In genomic region chr3:122458992-122459391, GRCh38 we compare ENCODE assay signal across 8 cellular contexts. TPM values are rescaled to one million over a fixed set of nuclear protein-coding genes. Genes with fewer than 3 reads are reported as not detected.
DNase-seq lines count a peak whose midpoint lies in the region; ATAC-seq, FAIRE-seq and TF ChIP-seq lines count a peak whose summit lies in the region.

No MANE protein-coding gene starts in this region.

- DNase-seq in cardiac muscle cell (ENCODE audit: low read depth in 1 of 2, low spot score in 1 of 2), result peak; percentile 29 to 75
- DNase-seq in cardiac septum (ENCODE audit: low spot score), result no peak
- DNase-seq in Peyer's patch, result no peak
- DNase-seq in frontal cortex (ENCODE audit: low spot score in 2 of 2), result no peak
- DNase-seq in type B pancreatic cell (ENCODE audit: extremely low spot score, unreplicated experiment), result no peak
- no peak for DNase-seq in NCI-H526 treated with DMSO at 0.1 percent for 48 hours (lab: John Stamatoyannopoulos, UW)
- no peak for DNase-seq in ovary

- FAIRE-seq in frontal cortex (lab: Jason Lieb, UNC), result peak; percentile 13

- ATAC-seq in HG03039 (IDR thresholded peaks at IDR 0.05; ENCODE audit: unreplicated experiment), result no peak

- H3K36me3 Mint-ChIP-seq in type B pancreatic cell, result peaks cover 14% of the 10 kb centered on the region

- H3K4me3 ChIP-seq in cardiac muscle cell (no peak overlapping the region), Peyer's patch (no peak overlapping the region), ovary (no peak overlapping the region)

- no peak for TF ChIP-seq POLR2A in Peyer's patch (IDR thresholded peaks at IDR 0.05)
- TF ChIP-seq POLR2A in ovary (IDR thresholded peaks at IDR 0.05), result no peak

- no peaks in the 10 kb centered on the region for H3K9me3 ChIP-seq in cardiac muscle cell (ENCODE audit: low read depth)
- H3K9me3 ChIP-seq in Peyer's patch, result no peaks in the 10 kb centered on the region
- H3K9me3 ChIP-seq in ovary, result no peaks in the 10 kb centered on the region

- H3K27ac ChIP-seq in cardiac muscle cell (no peak overlapping the region), Peyer's patch (no peak overlapping the region), ovary (no peak overlapping the region)

- TF ChIP-seq EP300 in ovary (IDR thresholded peaks at IDR 0.05), result no peak

- no peaks in the 10 kb centered on the region for H3K4me1 Mint-ChIP-seq in type B pancreatic cell (ENCODE audit: unreplicated experiment)

- H3K36me3 ChIP-seq in cardiac muscle cell (peaks cover 39% of the 10 kb centered on the region), Peyer's patch (peaks cover 0 to 66% (median 0%) of the 10 kb centered on the region in 3 donors), ovary (no peaks in the 10 kb centered on the region)

- H3K27me3 Mint-ChIP-seq in type B pancreatic cell, result no peaks in the 10 kb centered on the region

- TF ChIP-seq CTCF in cardiac muscle cell (IDR thresholded peaks at IDR 0.05; ENCODE audit: low read depth, low read length) (peak; percentile 53), Peyer's patch (IDR thresholded peaks at IDR 0.05) (peak in 4 of 6 experiments; percentile 19 to 44 (median 40)), type B pancreatic cell (conservative IDR thresholded peaks at IDR 0.05) (peak; percentile 68), ovary (IDR thresholded peaks at IDR 0.05) (peak in 1 of 3 donors; percentile 11)

- no peak overlapping the region for H3K27ac Mint-ChIP-seq in type B pancreatic cell

- no peaks in the 10 kb centered on the region for H3K4me1 ChIP-seq in cardiac muscle cell (ENCODE audit: low read depth)
- no peaks in the 10 kb centered on the region for H3K4me1 ChIP-seq in Peyer's patch
- no peaks in the 10 kb centered on the region for H3K4me1 ChIP-seq in ovary (ENCODE audit: insufficient read depth)

- H3K9me3 Mint-ChIP-seq in type B pancreatic cell, result no peaks in the 10 kb centered on the region

- intact Hi-C loops in cardiac septum (cut with DNase I), result loop anchor here (5.0 kb wide), 1 partner anchor 223 kb away; the partner anchor contains the start of gene PARP14
- intact Hi-C loops in ovary (cut with DNase I), result no loop called here

- no peaks in the 10 kb centered on the region for H3K27me3 ChIP-seq in cardiac muscle cell
- H3K27me3 ChIP-seq in Peyer's patch, result no peaks in the 10 kb centered on the region
- H3K27me3 ChIP-seq in ovary, result no peaks in the 10 kb centered on the region

- no peak overlapping the region for H3K4me3 Mint-ChIP-seq in type B pancreatic cell

- WGBS in ovary, 3 donors, result 47 to 53% (median 52%) methylated on average over 4 of the region's 4 CpGs

RNA-seq across cellular contexts. Expression of gene WDR5B, which starts 43.1 kb away (rescaled TPM):
- total RNA-seq in cardiac muscle cell, result 3.1 and 4.9 TPM in 2 replicates
- 3.9 and 4.2 TPM in 2 replicates for polyA plus RNA-seq in cardiac muscle cell
- 2.7 TPM for total RNA-seq in cardiac septum
- total RNA-seq in Peyer's patch, result 1 to 10 TPM; 2.7 to 8.3 (median 4.1) TPM
- total RNA-seq in frontal cortex, result 9.4 TPM
- total RNA-seq in type B pancreatic cell (ENCODE audit: low replicate concordance), result 6.2 and 8.2 TPM in 2 replicates
- total RNA-seq in ovary, result 1 to 10 TPM; 3.1 to 6.3 (median 5.7) TPM
- 1 to 10 TPM; 2.3 to 6.0 TPM for polyA plus RNA-seq in ovary

RNA-seq across cellular contexts. Expression of gene KPNA1, which starts 55.7 kb away (rescaled TPM):
- 28.0 and 42.2 TPM in 2 replicates for total RNA-seq in cardiac muscle cell
- 33.3 and 45.4 TPM in 2 replicates for polyA plus RNA-seq in cardiac muscle cell
- 94.7 TPM for total RNA-seq in cardiac septum
- total RNA-seq in Peyer's patch, result 10 to 100 TPM; 27.1 to 62.7 (median 43.9) TPM
- 46.5 TPM for total RNA-seq in frontal cortex
- total RNA-seq in type B pancreatic cell (ENCODE audit: low replicate concordance), result 63.9 and 67.7 TPM in 2 replicates
- total RNA-seq in ovary, result 10 to 100 TPM; 17.3 to 68.3 (median 50.5) TPM
- 10 to 100 TPM; 10.7 to 61.8 TPM for polyA plus RNA-seq in ovary

Comparison
In these comparisons a context has a peak if more than half of its experiments do, and no peak if none do; other contexts are left out.
1. DNase-seq: peak in cardiac muscle cell (2 of 2); none in cardiac septum (single experiment), Peyer's patch (0 of 3), frontal cortex (0 of 2), type B pancreatic cell (single experiment), NCI-H526 treated with DMSO at 0.1 percent for 48 hours (single experiment) and ovary (0 of 5).